In genomic region chr19:6460099-6460884, GRCh38 we compare ENCODE assay signal across 8 cellular contexts. TPM values are rescaled to one million over a fixed set of nuclear protein-coding genes. Genes with fewer than 3 reads are reported as not detected.
A peak's percentile ranks its signal among the peaks of the same experiment; 100 is the strongest.
DNase-seq lines count a peak whose midpoint lies in the region.

No MANE protein-coding gene starts in this region.

- H3K27ac ChIP-seq in subcutaneous abdominal adipose tissue (ENCODE audit: low read depth, low read length), result no peak overlapping the region

- peaks cover 7% of the 10 kb centered on the region for H3K9me3 ChIP-seq in neuron (ENCODE audit: low read length)
- no peaks in the 10 kb centered on the region for H3K9me3 ChIP-seq in subcutaneous abdominal adipose tissue (ENCODE audit: control insufficient read depth in 5 of 5, low read length in 5 of 5)

- H3K4me1 ChIP-seq in neuron (ENCODE audit: insufficient read depth, low read length), result peaks cover 6% of the 10 kb centered on the region
- H3K4me1 ChIP-seq in subcutaneous abdominal adipose tissue (ENCODE audit: control insufficient read depth in 5 of 5, insufficient read depth in 5 of 5, low read length in 5 of 5), result peaks cover 0 to 28% (median 22%) of the 10 kb centered on the region in 5 donors

- H3K4me3 ChIP-seq in H7 (ENCODE audit: insufficient read depth, low read depth, low read length) (peak overlapping the region; percentile 72), neuron (ENCODE audit: low read length) (peak overlapping the region; percentile 57), subcutaneous abdominal adipose tissue (ENCODE audit: low read depth in 1 of 5, low read length in 5 of 5) (peak overlapping the region; percentile 68 to 91 (median 82))

- in situ Hi-C loops in G401 (cut with HindIII; ENCODE audit: low sequenced_read_pairs), result no loop called here

- peak overlapping the region in 4 of 5 donors; percentile 55 to 79 (median 71) for H3K9ac ChIP-seq in subcutaneous abdominal adipose tissue (ENCODE audit: low read length in 5 of 5)

- H2AFZ ChIP-seq in neuron (ENCODE audit: low read depth, low read length), result peak overlapping the region; percentile 50

- no peaks in the 10 kb centered on the region for H3K36me3 ChIP-seq in H7 (replicated peaks; ENCODE audit: control insufficient read depth, insufficient read depth, low read length)
- H3K36me3 ChIP-seq in neuron (ENCODE audit: insufficient read depth, low read length), result peaks cover 7% of the 10 kb centered on the region
- H3K36me3 ChIP-seq in subcutaneous abdominal adipose tissue (ENCODE audit: control insufficient read depth in 5 of 5, insufficient read depth in 5 of 5, low read length in 5 of 5), result peaks cover 0 to 7% (median 5%) of the 10 kb centered on the region in 5 donors

- DNase-seq in G401 (ENCODE audit: low spot score) (peak; percentile 100), H7 (peak; percentile 99), M059J (ENCODE audit: low read depth) (peak; percentile 96), SHP77 (lab: John Stamatoyannopoulos, UW) (peak; percentile 92 to 95), activated gamma-delta T cell treated with Interleukin-2 at 50 U/mL for 16 hours (peak; percentile 94), foreskin melanocyte (peak; percentile 97)

- H3K27me3 ChIP-seq in H7 (ENCODE audit: control insufficient read depth, insufficient read depth, low read length) (peaks cover 30% of the 10 kb centered on the region), neuron (ENCODE audit: insufficient read depth, low read length) (peaks cover 24% of the 10 kb centered on the region), subcutaneous abdominal adipose tissue (ENCODE audit: control insufficient read depth in 5 of 5, insufficient read depth in 4 of 5, low read length in 5 of 5) (peaks cover 11 to 16% (median 14%) of the 10 kb centered on the region in 5 donors)

RNA-seq across cellular contexts. Expression of gene SLC25A23, which starts 0.7 kb away (rescaled TPM):
- total RNA-seq in G401 (2014; rRNA removed; shearing (Covaris generic)), result 57.6 and 60.6 TPM in 2 replicates
- 25.9 and 31.6 TPM in 2 replicates for total RNA-seq in H7 (2014; rRNA removed; shearing (Covaris generic))
- 25.3 and 39.9 TPM in 2 replicates for total RNA-seq in M059J (2014; rRNA removed; shearing (Covaris generic))

RNA-seq across cellular contexts. Expression of gene CRB3, which starts 3.8 kb away (rescaled TPM):
- 1.9 TPM in 1 of 2 replicates, not detected in the other for total RNA-seq in G401 (2014; rRNA removed; shearing (Covaris generic))
- 4.9 and 5.5 TPM in 2 replicates for total RNA-seq in H7 (2014; rRNA removed; shearing (Covaris generic))
- total RNA-seq in M059J (2014; rRNA removed; shearing (Covaris generic)), result 0.34 TPM in 1 of 2 replicates, not detected in the other

RNA-seq across cellular contexts. Expression of gene DENND1C, which starts 21.3 kb away (rescaled TPM):
- total RNA-seq in G401 (2014; rRNA removed; shearing (Covaris generic)), result not detected in 2 replicates
- total RNA-seq in H7 (2014; rRNA removed; shearing (Covaris generic)), result 0.59 and 1.1 TPM in 2 replicates
- total RNA-seq in M059J (2014; rRNA removed; shearing (Covaris generic)), result not detected in 2 replicates

RNA-seq across cellular contexts. Expression of gene SLC25A41, which starts 26.7 kb away (rescaled TPM):
- 1.3 TPM in 1 of 2 replicates, not detected in the other for total RNA-seq in G401 (2014; rRNA removed; shearing (Covaris generic))
- 0.11 and 1.2 TPM in 2 replicates for total RNA-seq in H7 (2014; rRNA removed; shearing (Covaris generic))
- not detected in 2 replicates for total RNA-seq in M059J (2014; rRNA removed; shearing (Covaris generic))

RNA-seq across cellular contexts. Expression of gene KHSRP, which starts 35.7 kb away (rescaled TPM):
- total RNA-seq in G401 (2014; rRNA removed; shearing (Covaris generic)), result 170 and 189 TPM in 2 replicates
- 223 and 266 TPM in 2 replicates for total RNA-seq in H7 (2014; rRNA removed; shearing (Covaris generic))
- 50.0 and 114 TPM in 2 replicates for total RNA-seq in M059J (2014; rRNA removed; shearing (Covaris generic))
